19 cellular contexts compared by ENCODE assay signal in the genomic region with DNA sequence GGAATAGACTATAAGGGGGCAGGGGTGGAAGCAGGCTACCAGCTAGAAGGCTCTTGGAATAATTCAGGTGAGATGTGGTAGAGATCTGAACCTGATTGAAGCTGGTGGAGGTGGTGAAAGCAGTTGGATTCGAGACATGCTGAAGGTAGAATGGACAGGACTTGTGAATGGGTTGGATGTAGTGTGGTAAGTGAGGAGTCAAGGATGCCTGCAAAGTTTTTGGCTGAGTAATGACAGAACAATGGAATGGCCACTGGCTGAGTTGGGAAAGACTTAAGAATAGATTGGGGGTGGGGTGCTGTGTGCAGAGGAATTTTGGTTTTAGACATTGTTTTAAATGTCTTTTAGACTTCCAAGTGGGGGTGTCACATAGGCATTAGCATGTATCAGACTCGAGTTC. TPM values are rescaled to one million over a fixed set of nuclear protein-coding genes. Genes with fewer than 3 reads are reported as not detected.
A peak's percentile ranks its signal among the peaks of the same experiment; 100 is the strongest.
DNase-seq lines count a peak whose midpoint lies in the region; ATAC-seq, FAIRE-seq and TF ChIP-seq lines count a peak whose summit lies in the region.
"Had no signal": no experiment of that assay in that cellular context is flagged by ENCODE, and none has a peak within 500 bp of the region (broad histone marks: within the 10 kb centered on the region; RNA-seq: fewer than 3 reads in every experiment).

No MANE protein-coding gene starts in this region.

- DNase-seq in AG20443 (ENCODE audit: low spot score) (peak; percentile 68), HTR-8/SVneo (ENCODE audit: insufficient read length, low spot score) (no peak), cardiac fibroblast (ENCODE audit: low read depth in 2 of 2) (peak; percentile 50 to 89), kidney tubule cell (ENCODE audit: low spot score) (peak; percentile 51), HPDE6-E6E7 (ENCODE audit: extremely low spot score) (no peak), upper lobe of right lung (no peak), CD1c-positive myeloid dendritic cell (ENCODE audit: extremely low spot score) (no peak), colonic mucosa (no peak)
- DNase-seq: activated CD4-positive, alpha-beta memory T cell treated with anti-CD3 and anti-CD28 coated beads, Interleukin-2, amount 10 ng/mL, durations not matched to agents 7 days and 5 days; activated naive CD8-positive, alpha-beta T cell treated with anti-CD3 and anti-CD28 coated beads, Interleukin-2, amount 10 ng/mL, durations not matched to agents 7 days and 5 days; activated T-cell treated with anti-CD3 and anti-CD28 coated beads, Interleukin-2, amount 50 U/mL, for 72 hours; head of caudate nucleus; MG63; NCI-H187 treated with DMSO at 0.1 percent for 48 hours; NCI-H524; posterior cingulate gyrus; stimulated activated CD4-positive, alpha-beta T cell treated with anti-CD3 and anti-CD28 coated beads, Interleukin-12 subunit alpha, Interleukin-12 subunit beta, amount 100 ng/mL, for 4 hours; stimulated activated naive CD4-positive, alpha-beta T cell treated with Interleukin-2 at 50 U/mL for 16 hours; upper lobe of left lung had no signal

- H3K27me3 ChIP-seq in upper lobe of right lung = no peaks in the 10 kb centered on the region
- H3K27me3 ChIP-seq in colonic mucosa = no peaks in the 10 kb centered on the region
- H3K27me3 ChIP-seq: MG63, upper lobe of left lung had no signal

- no peak overlapping the region for H3K4me3 ChIP-seq in cardiac fibroblast (replicated peaks in 1 of 2; ENCODE audit: low read depth in 2 of 2, low read length in 2 of 2)
- no peak overlapping the region for H3K4me3 ChIP-seq in upper lobe of right lung
- no peak overlapping the region for H3K4me3 ChIP-seq in colonic mucosa
- H3K4me3 ChIP-seq: MG63, upper lobe of left lung had no signal

- no peak for ATAC-seq in upper lobe of right lung
- ATAC-seq: activated T-cell treated with anti-CD3 and anti-CD28 coated beads, Interleukin-2, amount 50 U/mL, for 72 hours had no signal

- TF ChIP-seq CTCF in cardiac fibroblast (IDR thresholded peaks at IDR 0.05; ENCODE audit: low read depth, low read length) = no peak
- no peak for TF ChIP-seq CTCF in upper lobe of right lung (IDR thresholded peaks at IDR 0.05)
- no peak for TF ChIP-seq CTCF in colonic mucosa (IDR thresholded peaks at IDR 0.05)

- H3K4me1 ChIP-seq in upper lobe of right lung = no peaks in the 10 kb centered on the region
- no peaks in the 10 kb centered on the region for H3K4me1 ChIP-seq in colonic mucosa
- H3K4me1 ChIP-seq: upper lobe of left lung had no signal

- H3K27ac ChIP-seq in upper lobe of right lung (no peak overlapping the region), colonic mucosa (no peak overlapping the region)
- H3K27ac ChIP-seq: upper lobe of left lung had no signal

- H3K36me3 ChIP-seq in upper lobe of right lung (peaks cover 17% of the 10 kb centered on the region), colonic mucosa (no peaks in the 10 kb centered on the region)
- H3K36me3 ChIP-seq: MG63 had no signal

- FAIRE-seq in HTR-8/SVneo (lab: Jason Lieb, UNC) = peak; percentile 73

- H3K9me3 ChIP-seq in upper lobe of right lung = no peaks in the 10 kb centered on the region
- no peaks in the 10 kb centered on the region for H3K9me3 ChIP-seq in colonic mucosa
- H3K9me3 ChIP-seq: MG63, upper lobe of left lung had no signal

- intact Hi-C loops in upper lobe of right lung (cut with DNase I) (no loop called here), colonic mucosa (cut with DNase I) (loop anchor here (10.0 kb wide), 1 partner anchor 109 kb away; the partner anchor contains the start of gene NEK1)

- no peak overlapping the region for H3K9ac ChIP-seq in colonic mucosa (ENCODE audit: low read depth in 2 of 2, low read length in 2 of 2)

RNA-seq across cellular contexts. Expression of gene HPF1, which starts 33.5 kb away (rescaled TPM):
- 18.9 TPM for total RNA-seq in upper lobe of right lung
- 10 to 100 TPM; 11.7 to 23.6 TPM for total RNA-seq in colonic mucosa

Comparison
In these comparisons a context has a peak if more than half of its experiments do, and no peak if none do; other contexts are left out.
1. DNase-seq: peak in AG20443 (single experiment), cardiac fibroblast (2 of 2) and kidney tubule cell (single experiment); none in HTR-8/SVneo (single experiment), HPDE6-E6E7 (single experiment), upper lobe of right lung (single experiment), CD1c-positive myeloid dendritic cell (single experiment) and colonic mucosa (single experiment).